Comparison of ENCODE assay signal across 1 cellular context in genomic region chr1:167722152-167722869, GRCh38.
TF ChIP-seq lines count a peak whose summit lies in the region.

No MANE protein-coding gene starts in this region.

TF ChIP-seq in K562, 482 proteins besides CTCF, POLR2A, EP300 and RAD21 (continued from another document and continues in another):
- TF ChIP-seq, protein P1, sequence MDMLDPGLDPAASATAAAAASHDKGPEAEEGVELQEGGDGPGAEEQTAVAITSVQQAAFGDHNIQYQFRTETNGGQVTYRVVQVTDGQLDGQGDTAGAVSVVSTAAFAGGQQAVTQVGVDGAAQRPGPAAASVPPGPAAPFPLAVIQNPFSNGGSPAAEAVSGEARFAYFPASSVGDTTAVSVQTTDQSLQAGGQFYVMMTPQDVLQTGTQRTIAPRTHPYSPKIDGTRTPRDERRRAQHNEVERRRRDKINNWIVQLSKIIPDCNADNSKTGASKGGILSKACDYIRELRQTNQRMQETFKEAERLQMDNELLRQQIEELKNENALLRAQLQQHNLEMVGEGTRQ (CRISPR knock-in tag; IDR thresholded peaks at IDR 0.05): no peak
- TF ChIP-seq SNRNP70 (optimal IDR thresholded peaks at IDR 0.05; ENCODE audit: low read depth, low read length) (no peak), ZNF511 (CRISPR knock-in tag; IDR thresholded peaks at IDR 0.05) (peak; percentile 6; the same call in 1 of the 2 replicates), PML (IDR thresholded peaks at IDR 0.05; ENCODE audit: low read length) (no peak; the same call in 1 of the 2 replicates), ZNF316 (IDR thresholded peaks at IDR 0.05) (no peak), CBFB (CRISPR knock-in tag; IDR thresholded peaks at IDR 0.05) (no peak), DPF2 (IDR thresholded peaks at IDR 0.05) (peak; percentile 33), HMG20B (CRISPR knock-in tag; IDR thresholded peaks at IDR 0.05) (no peak), ZNF274 (IDR thresholded peaks at IDR 0.05; ENCODE audit: borderline replicate concordance, low read depth, low read length) (no peak), NFYB (IDR thresholded peaks at IDR 0.05; ENCODE audit: extremely low read depth, insufficient read length) (no peak), GTF2F1 (IDR thresholded peaks at IDR 0.05; ENCODE audit: low read depth, low read length) (no peak), ZNF76 (CRISPR knock-in tag; IDR thresholded peaks at IDR 0.05; ENCODE audit: borderline replicate concordance) (no peak), HDGF (IDR thresholded peaks at IDR 0.05) (no peak), E2F6 (IDR thresholded peaks at IDR 0.05; ENCODE audit: borderline replicate concordance in 1 of 2, extremely low read depth in 1 of 2, insufficient read depth in 1 of 2, insufficient read length in 1 of 2, low read depth in 1 of 2, low read length in 1 of 2, poor library complexity in 1 of 2, severe bottlenecking in 1 of 2) (peak; percentile 62), KLF13 (tag; IDR thresholded peaks at IDR 0.05; ENCODE audit: borderline replicate concordance, low read depth) (no peak), ZNF639 (CRISPR knock-in tag; conservative IDR thresholded peaks at IDR 0.05 in 1 of 2, IDR thresholded peaks at IDR 0.05 in 1 of 2) (no peak), TBL1XR1 (IDR thresholded peaks at IDR 0.05; ENCODE audit: low read length in 2 of 2) (no peak), KAT7 (CRISPR knock-in tag; IDR thresholded peaks at IDR 0.05; ENCODE audit: borderline replicate concordance) (peak; percentile 75; the same call in 1 of the 2 replicates), NCOA4 (IDR thresholded peaks at IDR 0.05; ENCODE audit: partially characterized antibody) (no peak), NCOA2 (IDR thresholded peaks at IDR 0.05; ENCODE audit: partially characterized antibody in 2 of 2) (no peak), ZNF175 (CRISPR knock-in tag; IDR thresholded peaks at IDR 0.05; ENCODE audit: low read depth) (no peak), YY1 (IDR thresholded peaks at IDR 0.05; ENCODE audit: borderline replicate concordance in 1 of 3, control insufficient read depth in 1 of 3, extremely low read depth in 1 of 3, insufficient read depth in 3 of 3, insufficient read length in 1 of 3, insufficient replicate concordance in 2 of 3, low read depth in 1 of 3, low read length in 2 of 3) (no peak), TCF7L2 (IDR thresholded peaks at IDR 0.05; ENCODE audit: low read depth, low read length) (no peak), ZNF407 (IDR thresholded peaks at IDR 0.05; ENCODE audit: low read depth) (no peak), E2F4 (CRISPR knock-in tag; IDR thresholded peaks at IDR 0.05; ENCODE audit: low read depth) (no peak), ZNF184 (CRISPR knock-in tag; IDR thresholded peaks at IDR 0.05) (no peak), MCM5 (IDR thresholded peaks at IDR 0.05; ENCODE audit: low read depth) (no peak), SMARCB1 (IDR thresholded peaks at IDR 0.05; ENCODE audit: insufficient read length, low read depth) (no peak), TBP (optimal IDR thresholded peaks at IDR 0.05; ENCODE audit: low read depth, low read length) (no peak), ELF4 (CRISPR knock-in tag; IDR thresholded peaks at IDR 0.05) (no peak), XRCC4 (IDR thresholded peaks at IDR 0.05; ENCODE audit: extremely low read depth, insufficient read depth, insufficient read length) (no peak), FOXP1 (CRISPR knock-in tag; IDR thresholded peaks at IDR 0.05) (no peak; the same call in 1 of the 2 replicates), REST (CRISPR knock-in tag; IDR thresholded peaks at IDR 0.05; ENCODE audit: low read depth) (peak; percentile 51; the same call in 1 of the 2 replicates), ZNF12 (CRISPR knock-in tag; IDR thresholded peaks at IDR 0.05) (no peak)
- TF ChIP-seq, protein P2, sequence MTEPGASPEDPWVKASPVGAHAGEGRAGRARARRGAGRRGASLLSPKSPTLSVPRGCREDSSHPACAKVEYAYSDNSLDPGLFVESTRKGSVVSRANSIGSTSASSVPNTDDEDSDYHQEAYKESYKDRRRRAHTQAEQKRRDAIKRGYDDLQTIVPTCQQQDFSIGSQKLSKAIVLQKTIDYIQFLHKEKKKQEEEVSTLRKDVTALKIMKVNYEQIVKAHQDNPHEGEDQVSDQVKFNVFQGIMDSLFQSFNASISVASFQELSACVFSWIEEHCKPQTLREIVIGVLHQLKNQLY (CRISPR knock-in tag; conservative IDR thresholded peaks at IDR 0.05): no peak
- TF ChIP-seq, protein P3, sequence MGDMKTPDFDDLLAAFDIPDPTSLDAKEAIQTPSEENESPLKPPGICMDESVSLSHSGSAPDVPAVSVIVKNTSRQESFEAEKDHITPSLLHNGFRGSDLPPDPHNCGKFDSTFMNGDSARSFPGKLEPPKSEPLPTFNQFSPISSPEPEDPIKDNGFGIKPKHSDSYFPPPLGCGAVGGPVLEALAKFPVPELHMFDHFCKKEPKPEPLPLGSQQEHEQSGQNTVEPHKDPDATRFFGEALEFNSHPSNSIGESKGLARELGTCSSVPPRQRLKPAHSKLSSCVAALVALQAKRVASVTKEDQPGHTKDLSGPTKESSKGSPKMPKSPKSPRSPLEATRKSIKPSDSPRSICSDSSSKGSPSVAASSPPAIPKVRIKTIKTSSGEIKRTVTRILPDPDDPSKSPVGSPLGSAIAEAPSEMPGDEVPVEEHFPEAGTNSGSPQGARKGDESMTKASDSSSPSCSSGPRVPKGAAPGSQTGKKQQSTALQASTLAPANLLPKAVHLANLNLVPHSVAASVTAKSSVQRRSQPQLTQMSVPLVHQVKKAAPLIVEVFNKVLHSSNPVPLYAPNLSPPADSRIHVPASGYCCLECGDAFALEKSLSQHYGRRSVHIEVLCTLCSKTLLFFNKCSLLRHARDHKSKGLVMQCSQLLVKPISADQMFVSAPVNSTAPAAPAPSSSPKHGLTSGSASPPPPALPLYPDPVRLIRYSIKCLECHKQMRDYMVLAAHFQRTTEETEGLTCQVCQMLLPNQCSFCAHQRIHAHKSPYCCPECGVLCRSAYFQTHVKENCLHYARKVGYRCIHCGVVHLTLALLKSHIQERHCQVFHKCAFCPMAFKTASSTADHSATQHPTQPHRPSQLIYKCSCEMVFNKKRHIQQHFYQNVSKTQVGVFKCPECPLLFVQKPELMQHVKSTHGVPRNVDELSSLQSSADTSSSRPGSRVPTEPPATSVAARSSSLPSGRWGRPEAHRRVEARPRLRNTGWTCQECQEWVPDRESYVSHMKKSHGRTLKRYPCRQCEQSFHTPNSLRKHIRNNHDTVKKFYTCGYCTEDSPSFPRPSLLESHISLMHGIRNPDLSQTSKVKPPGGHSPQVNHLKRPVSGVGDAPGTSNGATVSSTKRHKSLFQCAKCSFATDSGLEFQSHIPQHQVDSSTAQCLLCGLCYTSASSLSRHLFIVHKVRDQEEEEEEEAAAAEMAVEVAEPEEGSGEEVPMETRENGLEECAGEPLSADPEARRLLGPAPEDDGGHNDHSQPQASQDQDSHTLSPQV (IDR thresholded peaks at IDR 0.05): no peak
